Comparison of ENCODE assay signal across 2 cellular contexts in genomic region chr2:111945444-111946293, GRCh38.
TF ChIP-seq lines count a peak whose summit lies in the region.

No MANE protein-coding gene starts in this region.

TF ChIP-seq in SK-N-SH, 30 proteins besides CTCF, POLR2A, EP300 and RAD21 (continued from another document):
- peak; percentile 69; the same call in 1 of the 2 replicates for TF ChIP-seq REST (IDR thresholded peaks at IDR 0.05; ENCODE audit: low read depth, low read length)

TF ChIP-seq in SK-N-SH treated with all-trans-retinoic acid at 6 μM for 48 hours, 23 proteins besides CTCF, POLR2A, EP300 and RAD21 (continued from another document):
- no peak for TF ChIP-seq POU6F1 (CRISPR knock-in tag; IDR thresholded peaks at IDR 0.05; ENCODE audit: borderline replicate concordance, low read depth)
- TF ChIP-seq ZNF70 (CRISPR knock-in tag; IDR thresholded peaks at IDR 0.05): no peak
- no peak for TF ChIP-seq RARB (CRISPR knock-in tag; IDR thresholded peaks at IDR 0.05)
- no peak for TF ChIP-seq ZNF8 (CRISPR knock-in tag; IDR thresholded peaks at IDR 0.05)
- no peak for TF ChIP-seq TOX (CRISPR knock-in tag; IDR thresholded peaks at IDR 0.05; ENCODE audit: borderline replicate concordance)
- TF ChIP-seq OSR1 (CRISPR knock-in tag; IDR thresholded peaks at IDR 0.05): no peak
- TF ChIP-seq GLIS3 (CRISPR knock-in tag; IDR thresholded peaks at IDR 0.05): no peak
- TF ChIP-seq ESRRG (CRISPR knock-in tag; IDR thresholded peaks at IDR 0.05): no peak
- no peak for TF ChIP-seq ZC3H10 (CRISPR knock-in tag; IDR thresholded peaks at IDR 0.05)
- TF ChIP-seq ZFP3 (CRISPR knock-in tag; IDR thresholded peaks at IDR 0.05): no peak
